ENCODE assay signal across 1 cellular context in genomic region chr4:87529187-87529586, GRCh38.
TF ChIP-seq lines count a peak whose summit lies in the region.

A gene with protein sequence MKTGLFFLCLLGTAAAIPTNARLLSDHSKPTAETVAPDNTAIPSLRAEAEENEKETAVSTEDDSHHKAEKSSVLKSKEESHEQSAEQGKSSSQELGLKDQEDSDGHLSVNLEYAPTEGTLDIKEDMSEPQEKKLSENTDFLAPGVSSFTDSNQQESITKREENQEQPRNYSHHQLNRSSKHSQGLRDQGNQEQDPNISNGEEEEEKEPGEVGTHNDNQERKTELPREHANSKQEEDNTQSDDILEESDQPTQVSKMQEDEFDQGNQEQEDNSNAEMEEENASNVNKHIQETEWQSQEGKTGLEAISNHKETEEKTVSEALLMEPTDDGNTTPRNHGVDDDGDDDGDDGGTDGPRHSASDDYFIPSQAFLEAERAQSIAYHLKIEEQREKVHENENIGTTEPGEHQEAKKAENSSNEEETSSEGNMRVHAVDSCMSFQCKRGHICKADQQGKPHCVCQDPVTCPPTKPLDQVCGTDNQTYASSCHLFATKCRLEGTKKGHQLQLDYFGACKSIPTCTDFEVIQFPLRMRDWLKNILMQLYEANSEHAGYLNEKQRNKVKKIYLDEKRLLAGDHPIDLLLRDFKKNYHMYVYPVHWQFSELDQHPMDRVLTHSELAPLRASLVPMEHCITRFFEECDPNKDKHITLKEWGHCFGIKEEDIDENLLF (minus strand): TSS chr4:87529376. CDS start chr4:87499574, 29,802 bp downstream.

TF ChIP-seq in SK-N-SH treated with all-trans-retinoic acid at 6 μM for 48 hours, 23 proteins besides CTCF, POLR2A, EP300 and RAD21 (continued from another document):
- TF ChIP-seq, protein P1, sequence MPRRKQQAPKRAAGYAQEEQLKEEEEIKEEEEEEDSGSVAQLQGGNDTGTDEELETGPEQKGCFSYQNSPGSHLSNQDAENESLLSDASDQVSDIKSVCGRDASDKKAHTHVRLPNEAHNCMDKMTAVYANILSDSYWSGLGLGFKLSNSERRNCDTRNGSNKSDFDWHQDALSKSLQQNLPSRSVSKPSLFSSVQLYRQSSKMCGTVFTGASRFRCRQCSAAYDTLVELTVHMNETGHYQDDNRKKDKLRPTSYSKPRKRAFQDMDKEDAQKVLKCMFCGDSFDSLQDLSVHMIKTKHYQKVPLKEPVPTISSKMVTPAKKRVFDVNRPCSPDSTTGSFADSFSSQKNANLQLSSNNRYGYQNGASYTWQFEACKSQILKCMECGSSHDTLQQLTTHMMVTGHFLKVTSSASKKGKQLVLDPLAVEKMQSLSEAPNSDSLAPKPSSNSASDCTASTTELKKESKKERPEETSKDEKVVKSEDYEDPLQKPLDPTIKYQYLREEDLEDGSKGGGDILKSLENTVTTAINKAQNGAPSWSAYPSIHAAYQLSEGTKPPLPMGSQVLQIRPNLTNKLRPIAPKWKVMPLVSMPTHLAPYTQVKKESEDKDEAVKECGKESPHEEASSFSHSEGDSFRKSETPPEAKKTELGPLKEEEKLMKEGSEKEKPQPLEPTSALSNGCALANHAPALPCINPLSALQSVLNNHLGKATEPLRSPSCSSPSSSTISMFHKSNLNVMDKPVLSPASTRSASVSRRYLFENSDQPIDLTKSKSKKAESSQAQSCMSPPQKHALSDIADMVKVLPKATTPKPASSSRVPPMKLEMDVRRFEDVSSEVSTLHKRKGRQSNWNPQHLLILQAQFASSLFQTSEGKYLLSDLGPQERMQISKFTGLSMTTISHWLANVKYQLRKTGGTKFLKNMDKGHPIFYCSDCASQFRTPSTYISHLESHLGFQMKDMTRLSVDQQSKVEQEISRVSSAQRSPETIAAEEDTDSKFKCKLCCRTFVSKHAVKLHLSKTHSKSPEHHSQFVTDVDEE (CRISPR knock-in tag; IDR thresholded peaks at IDR 0.05): no peak
- TF ChIP-seq ESRRG (CRISPR knock-in tag; IDR thresholded peaks at IDR 0.05): no peak
- TF ChIP-seq TCF4 (CRISPR knock-in tag; IDR thresholded peaks at IDR 0.05; ENCODE audit: borderline replicate concordance): no peak
- TF ChIP-seq POU6F1 (CRISPR knock-in tag; IDR thresholded peaks at IDR 0.05; ENCODE audit: borderline replicate concordance, low read depth): no peak
- TF ChIP-seq ZFP30 (CRISPR knock-in tag; IDR thresholded peaks at IDR 0.05): no peak
- TF ChIP-seq TOX (CRISPR knock-in tag; IDR thresholded peaks at IDR 0.05; ENCODE audit: borderline replicate concordance): no peak
TF ChIP-seq in SK-N-SH treated with all-trans-retinoic acid at 6 μM for 48 hours: peak in this region for 0.
